Comparison of ENCODE assay signal across 7 cellular contexts in the genomic region with DNA sequence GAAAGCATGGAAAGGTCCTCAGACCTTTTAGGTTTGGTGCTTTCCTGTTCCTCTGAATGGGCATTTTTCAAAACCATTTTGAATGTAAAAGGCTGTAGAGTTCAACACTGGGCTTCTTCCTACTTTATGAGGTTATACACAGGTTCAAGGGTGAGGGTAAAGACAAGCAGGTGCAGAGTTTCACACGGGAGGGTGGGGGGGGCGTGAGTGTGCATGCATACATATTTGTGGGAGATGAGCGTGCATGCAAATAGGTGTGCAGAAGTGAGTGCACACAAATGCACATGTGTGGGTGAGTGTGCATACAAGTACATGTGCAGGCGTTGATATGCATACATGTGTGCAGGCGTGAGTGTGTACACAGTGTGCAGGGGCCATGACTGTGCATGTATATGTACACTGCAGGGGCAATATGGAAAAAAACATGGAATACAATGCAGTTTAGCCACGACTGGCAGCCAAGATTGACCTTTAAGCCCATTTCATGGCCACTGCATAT.
DNase-seq lines count a peak whose midpoint lies in the region; ATAC-seq and TF ChIP-seq lines count a peak whose summit lies in the region.

No MANE protein-coding gene starts in this region.

- POLR2A ChIA-PET in activated CD8-positive, alpha-beta T cell treated with anti-CD3 and anti-CD28 coated beads for 36 hours (lab: Charles Lee) = interaction anchor here (0.6 to 1.5 kb wide), 8 partner anchors 14 to 1560 kb away, joined by 3 to 6 read pairs (median 3); no protein-coding TSS in a partner anchor

- DNase-seq in activated CD8-positive, alpha-beta T cell treated with anti-CD3 and anti-CD28 coated beads for 36 hours = no peak
- DNase-seq in NCI-H1417 treated with DMSO at 0.1 percent for 48 hours (lab: John Stamatoyannopoulos, UW) = no peak
- DNase-seq in dermis blood vessel endothelial cell = no peak
- no peak for DNase-seq in hippocampal formation (lab: John Stamatoyannopoulos, UW)

- intact Hi-C loops in activated CD8-positive, alpha-beta T cell treated with anti-CD3 and anti-CD28 coated beads for 36 hours (cut with micrococcal nuclease) = loop anchor here (5.0 kb wide), 2 partner anchors 61 to 341 kb away; a partner anchor contains a TSS

- no peaks in the 10 kb centered on the region for H3K27me3 Mint-ChIP-seq in activated CD8-positive, alpha-beta T cell treated with anti-CD3 and anti-CD28 coated beads for 36 hours

- peak overlapping the region; percentile 25 for H3K4me3 Mint-ChIP-seq in activated CD8-positive, alpha-beta T cell treated with anti-CD3 and anti-CD28 coated beads for 36 hours

- H3K27ac Mint-ChIP-seq in activated CD8-positive, alpha-beta T cell treated with anti-CD3 and anti-CD28 coated beads for 36 hours = peak overlapping the region; percentile 96

- peak; percentile 25 for ATAC-seq in GM19351 (IDR thresholded peaks at IDR 0.05; ENCODE audit: unreplicated experiment)
- peak; percentile 15 for ATAC-seq in HG02938 (IDR thresholded peaks at IDR 0.05; ENCODE audit: unreplicated experiment)
- peak; percentile 29 for ATAC-seq in activated CD8-positive, alpha-beta T cell treated with anti-CD3 and anti-CD28 coated beads for 36 hours

- no peak overlapping the region for H3K4me3 ChIP-seq in skin epidermis

- H3K36me3 Mint-ChIP-seq in activated CD8-positive, alpha-beta T cell treated with anti-CD3 and anti-CD28 coated beads for 36 hours (ENCODE audit: low read depth) = peaks cover 3% of the 10 kb centered on the region

- peaks cover 41% of the 10 kb centered on the region for H3K4me1 Mint-ChIP-seq in activated CD8-positive, alpha-beta T cell treated with anti-CD3 and anti-CD28 coated beads for 36 hours (ENCODE audit: low read depth)

- no peak for TF ChIP-seq CTCF in activated CD8-positive, alpha-beta T cell treated with anti-CD3 and anti-CD28 coated beads for 36 hours (IDR thresholded peaks at IDR 0.05)

- H3K27ac ChIP-seq in skin epidermis = peak overlapping the region in 16 of 21 experiments; percentile 1 to 83 (median 34)

- CTCF ChIA-PET in activated CD8-positive, alpha-beta T cell treated with anti-CD3 and anti-CD28 coated beads for 36 hours (lab: Charles Lee) = interaction anchor here (0.6 to 4.3 kb wide), 7 partner anchors 12 to 305 kb away, joined by 3 to 23 read pairs (median 5); no protein-coding TSS in a partner anchor

- H3K9me3 Mint-ChIP-seq in activated CD8-positive, alpha-beta T cell treated with anti-CD3 and anti-CD28 coated beads for 36 hours = no peaks in the 10 kb centered on the region
